In genomic region chr3:122572940-122573412, GRCh38 we compare ENCODE assay signal across 1 cellular context.
TF ChIP-seq lines count a peak whose summit lies in the region.

No MANE protein-coding gene starts in this region.

TF ChIP-seq in HepG2, 621 proteins besides CTCF, POLR2A, EP300 and RAD21 (continued from another document and continues in another):
- peak; percentile 21; the same call in 1 of the 2 replicates for TF ChIP-seq ARID4A (CRISPR knock-in tag; IDR thresholded peaks at IDR 0.05; ENCODE audit: borderline replicate concordance)
- no peak for TF ChIP-seq ZNF446 (CRISPR knock-in tag; IDR thresholded peaks at IDR 0.05)
- no peak for TF ChIP-seq ZNF557 (CRISPR knock-in tag; IDR thresholded peaks at IDR 0.05)
- peak; percentile 99 for TF ChIP-seq PATZ1 (CRISPR knock-in tag; IDR thresholded peaks at IDR 0.05)
- no peak for TF ChIP-seq ZNF296 (CRISPR knock-in tag; conservative IDR thresholded peaks at IDR 0.05)
- no peak for TF ChIP-seq ZNF317 (CRISPR knock-in tag; IDR thresholded peaks at IDR 0.05)
- TF ChIP-seq NFE2 (CRISPR knock-in tag; IDR thresholded peaks at IDR 0.05): no peak
- no peak for TF ChIP-seq MEIS1 (CRISPR knock-in tag; IDR thresholded peaks at IDR 0.05; ENCODE audit: borderline replicate concordance)
- peak; percentile 73; the same call in 1 of the 2 replicates for TF ChIP-seq ETV5 (CRISPR knock-in tag; IDR thresholded peaks at IDR 0.05; ENCODE audit: borderline replicate concordance)
- TF ChIP-seq RCOR2 (CRISPR knock-in tag; IDR thresholded peaks at IDR 0.05): peak; percentile 54; the same call in 1 of the 2 replicates
- TF ChIP-seq SNAPC5 (CRISPR knock-in tag; IDR thresholded peaks at IDR 0.05; ENCODE audit: borderline replicate concordance): no peak
- TF ChIP-seq ZNF660 (CRISPR knock-in tag; IDR thresholded peaks at IDR 0.05; ENCODE audit: borderline replicate concordance, low read depth): no peak
- TF ChIP-seq PAF1 (CRISPR knock-in tag; IDR thresholded peaks at IDR 0.05): no peak
- no peak for TF ChIP-seq GMEB1 (CRISPR knock-in tag; IDR thresholded peaks at IDR 0.05; ENCODE audit: borderline replicate concordance)
- no peak for TF ChIP-seq YY1 (IDR thresholded peaks at IDR 0.05; ENCODE audit: insufficient read depth, insufficient replicate concordance, low read depth, low read length)
- no peak for TF ChIP-seq RORA (CRISPR knock-in tag; IDR thresholded peaks at IDR 0.05)
- no peak for TF ChIP-seq ZSCAN30 (CRISPR knock-in tag; IDR thresholded peaks at IDR 0.05)
- TF ChIP-seq ZNF766 (CRISPR knock-in tag; IDR thresholded peaks at IDR 0.05; ENCODE audit: borderline replicate concordance): no peak
- no peak for TF ChIP-seq ZEB1 (IDR thresholded peaks at IDR 0.05; ENCODE audit: insufficient replicate concordance, low read depth)
- no peak for TF ChIP-seq ARNT2 (CRISPR knock-in tag; IDR thresholded peaks at IDR 0.05; ENCODE audit: low read depth)
- no peak; the same call in 1 of the 2 replicates for TF ChIP-seq MED1 (CRISPR knock-in tag; IDR thresholded peaks at IDR 0.05)
- TF ChIP-seq HMGXB4 (CRISPR knock-in tag; IDR thresholded peaks at IDR 0.05; ENCODE audit: borderline replicate concordance in 1 of 2, low read depth in 1 of 2): no peak; a peak in 1 of 4 replicates
- TF ChIP-seq E2F2 (CRISPR knock-in tag; IDR thresholded peaks at IDR 0.05; ENCODE audit: borderline replicate concordance): no peak
- TF ChIP-seq HOXA7 (CRISPR knock-in tag; IDR thresholded peaks at IDR 0.05): no peak
- TF ChIP-seq GMEB2 (CRISPR knock-in tag; IDR thresholded peaks at IDR 0.05; ENCODE audit: low read depth): no peak
- TF ChIP-seq PHB2 (IDR thresholded peaks at IDR 0.05; ENCODE audit: partially characterized antibody): no peak
- no peak for TF ChIP-seq MLLT10 (CRISPR knock-in tag; IDR thresholded peaks at IDR 0.05)
- TF ChIP-seq ESRRA (CRISPR knock-in tag; IDR thresholded peaks at IDR 0.05; ENCODE audit: low read depth): no peak
- no peak for TF ChIP-seq ZNF136 (CRISPR knock-in tag; IDR thresholded peaks at IDR 0.05; ENCODE audit: low read depth)
- TF ChIP-seq CAMTA2 (CRISPR knock-in tag; IDR thresholded peaks at IDR 0.05; ENCODE audit: borderline replicate concordance): no peak
- TF ChIP-seq CEBPG (CRISPR knock-in tag; IDR thresholded peaks at IDR 0.05): peak; percentile 19
- no peak for TF ChIP-seq ZNF639 (CRISPR knock-in tag; conservative IDR thresholded peaks at IDR 0.05)
- TF ChIP-seq ZNF280B (CRISPR knock-in tag; IDR thresholded peaks at IDR 0.05; ENCODE audit: borderline replicate concordance): no peak
- TF ChIP-seq ZNF569 (CRISPR knock-in tag; IDR thresholded peaks at IDR 0.05; ENCODE audit: borderline replicate concordance): no peak
- TF ChIP-seq ZUFSP (CRISPR knock-in tag; IDR thresholded peaks at IDR 0.05; ENCODE audit: borderline replicate concordance): no peak
- TF ChIP-seq NR2F2 (IDR thresholded peaks at IDR 0.05; ENCODE audit: borderline replicate concordance, low read depth): peak; percentile 87
- no peak for TF ChIP-seq NFE2L1 (CRISPR knock-in tag; IDR thresholded peaks at IDR 0.05; ENCODE audit: borderline replicate concordance)
- TF ChIP-seq ATF7-NPFF (CRISPR knock-in tag; IDR thresholded peaks at IDR 0.05; ENCODE audit: low read depth): no peak
- TF ChIP-seq PHF20 (CRISPR knock-in tag; IDR thresholded peaks at IDR 0.05): no peak
- TF ChIP-seq ZNF672 (CRISPR knock-in tag; IDR thresholded peaks at IDR 0.05): no peak
- TF ChIP-seq ZNF879 (CRISPR knock-in tag; IDR thresholded peaks at IDR 0.05): no peak
- TF ChIP-seq SYNCRIP (IDR thresholded peaks at IDR 0.05; ENCODE audit: insufficient read depth, low read depth, low read length): no peak
- no peak for TF ChIP-seq ZBTB10 (CRISPR knock-in tag; IDR thresholded peaks at IDR 0.05; ENCODE audit: borderline replicate concordance)
